ENCODE assay signal across 18 cellular contexts in genomic region chr16:88192601-88193000, GRCh38.
A peak's percentile ranks its signal among the peaks of the same experiment; 100 is the strongest.
DNase-seq lines count a peak whose midpoint lies in the region; ATAC-seq lines count a peak whose summit lies in the region.
"Had no signal": no experiment of that assay in that cellular context is flagged by ENCODE, and none has a peak within 500 bp of the region (broad histone marks: within the 10 kb centered on the region; RNA-seq: fewer than 3 reads in every experiment).

No MANE protein-coding gene starts in this region.

- ATAC-seq in stimulated activated naive CD8-positive, alpha-beta T cell treated with anti-CD3 and anti-CD28 coated beads, Interleukin-15, amount 100 ng/mL, for 72 hours, result peak; percentile 30
- no peak for ATAC-seq in GM21723 (IDR thresholded peaks at IDR 0.05; ENCODE audit: unreplicated experiment)
- ATAC-seq: PC-3 had no signal

- DNase-seq in T-helper 1 cell (no peak), immature natural killer cell (peak in 2 of 3 donors; percentile 28 to 32), NCI-H2029 (lab: John Stamatoyannopoulos, UW) (no peak), DMS79 treated with DMSO at 0.1 percent for 48 hours (lab: John Stamatoyannopoulos, UW) (no peak)
- DNase-seq in activated T-helper 1 cell treated with anti-CD3 and anti-CD28 coated beads, Interleukin-12 subunit alpha, Interleukin-12 subunit beta, Interleukin-2, Interleukin-4 antibody, amounts not matched to agents 30 ng/mL and 10 ng/mL and 1 ng/mL, durations not matched to agents 14 hours and 24 hours and 36 hours (ENCODE audit: low spot score), result no peak
- DNase-seq in stimulated activated naive CD8-positive, alpha-beta T cell treated with anti-CD3 and anti-CD28 coated beads, Interleukin-15, amount 100 ng/mL, for 72 hours, result no peak
- DNase-seq: CD4-positive, alpha-beta memory T cell; DMS79; HCEC 1CT; KBM-7; MV-4-11; NCI-H1417; NCI-H187 treated with DMSO at 0.1 percent for 48 hours; NCI-H446; NCI-H82; PC-3 had no signal

- intact Hi-C loops in activated T-helper 1 cell treated with anti-CD3 and anti-CD28 coated beads, Interleukin-12 subunit alpha, Interleukin-12 subunit beta, Interleukin-2, Interleukin-4 antibody, amounts not matched to agents 30 ng/mL and 10 ng/mL and 1 ng/mL, durations not matched to agents 14 hours and 24 hours and 36 hours (cut with micrococcal nuclease), result loop anchor here (10.0 kb wide), 1 partner anchor 242 kb away; no protein-coding TSS in a partner anchor

- peaks cover 19% of the 10 kb centered on the region for H3K9me3 Mint-ChIP-seq in T-helper 1 cell treated with Interleukin-12 subunit alpha and Interleukin-12 subunit beta and Interleukin-4 antibody, amounts not matched to agents 30 μg/mL and 1 μg/mL, for 36 hours
- peaks cover 14% of the 10 kb centered on the region for H3K9me3 Mint-ChIP-seq in activated T-helper 1 cell treated with anti-CD3 and anti-CD28 coated beads, Interleukin-12 subunit alpha, Interleukin-12 subunit beta, Interleukin-2, Interleukin-4 antibody, amounts not matched to agents 30 ng/mL and 10 ng/mL and 1 ng/mL, durations not matched to agents 14 hours and 24 hours and 36 hours
- H3K9me3 Mint-ChIP-seq in immature natural killer cell, result peaks cover 0 to 6% (median 0%) of the 10 kb centered on the region in 6 donors
- peaks cover 6 to 8% of the 10 kb centered on the region in 2 donors for H3K9me3 Mint-ChIP-seq in stimulated activated naive CD8-positive, alpha-beta T cell treated with anti-CD3 and anti-CD28 coated beads, Interleukin-15, amount 100 ng/mL, for 72 hours

- peaks cover 3% of the 10 kb centered on the region for H3K36me3 Mint-ChIP-seq in T-helper 1 cell treated with Interleukin-12 subunit alpha and Interleukin-12 subunit beta and Interleukin-4 antibody, amounts not matched to agents 30 μg/mL and 1 μg/mL, for 36 hours (ENCODE audit: low read depth)
- H3K36me3 Mint-ChIP-seq in activated T-helper 1 cell treated with anti-CD3 and anti-CD28 coated beads, Interleukin-12 subunit alpha, Interleukin-12 subunit beta, Interleukin-2, Interleukin-4 antibody, amounts not matched to agents 30 ng/mL and 10 ng/mL and 1 ng/mL, durations not matched to agents 14 hours and 24 hours and 36 hours (ENCODE audit: low read depth), result no peaks in the 10 kb centered on the region
- H3K36me3 Mint-ChIP-seq in immature natural killer cell, result peaks cover 0 to 4% (median 0%) of the 10 kb centered on the region in 3 donors

- H3K4me1 Mint-ChIP-seq in T-helper 1 cell treated with Interleukin-12 subunit alpha and Interleukin-12 subunit beta and Interleukin-4 antibody, amounts not matched to agents 30 μg/mL and 1 μg/mL, for 36 hours (ENCODE audit: low read depth), result no peaks in the 10 kb centered on the region
- H3K4me1 Mint-ChIP-seq in activated T-helper 1 cell treated with anti-CD3 and anti-CD28 coated beads, Interleukin-12 subunit alpha, Interleukin-12 subunit beta, Interleukin-2, Interleukin-4 antibody, amounts not matched to agents 30 ng/mL and 10 ng/mL and 1 ng/mL, durations not matched to agents 14 hours and 24 hours and 36 hours (ENCODE audit: low read depth), result no peaks in the 10 kb centered on the region
- peaks cover 6 to 8% of the 10 kb centered on the region in 2 donors for H3K4me1 Mint-ChIP-seq in immature natural killer cell
- no peaks in the 10 kb centered on the region for H3K4me1 Mint-ChIP-seq in stimulated activated naive CD8-positive, alpha-beta T cell treated with anti-CD3 and anti-CD28 coated beads, Interleukin-15, amount 100 ng/mL, for 72 hours

- no peak overlapping the region for H3K4me3 Mint-ChIP-seq in T-helper 1 cell treated with Interleukin-12 subunit alpha and Interleukin-12 subunit beta and Interleukin-4 antibody, amounts not matched to agents 30 μg/mL and 1 μg/mL, for 36 hours
- no peak overlapping the region for H3K4me3 Mint-ChIP-seq in activated T-helper 1 cell treated with anti-CD3 and anti-CD28 coated beads, Interleukin-12 subunit alpha, Interleukin-12 subunit beta, Interleukin-2, Interleukin-4 antibody, amounts not matched to agents 30 ng/mL and 10 ng/mL and 1 ng/mL, durations not matched to agents 14 hours and 24 hours and 36 hours
- H3K4me3 Mint-ChIP-seq in immature natural killer cell, result peak overlapping the region in 2 of 5 donors; percentile 8 to 12
- no peak overlapping the region for H3K4me3 Mint-ChIP-seq in stimulated activated naive CD8-positive, alpha-beta T cell treated with anti-CD3 and anti-CD28 coated beads, Interleukin-15, amount 100 ng/mL, for 72 hours
- H3K4me3 Mint-ChIP-seq: CD4-positive, alpha-beta memory T cell had no signal

- H3K27me3 Mint-ChIP-seq in T-helper 1 cell treated with Interleukin-12 subunit alpha and Interleukin-12 subunit beta and Interleukin-4 antibody, amounts not matched to agents 30 μg/mL and 1 μg/mL, for 36 hours (ENCODE audit: low read depth), result peaks cover 4% of the 10 kb centered on the region
- H3K27me3 Mint-ChIP-seq in activated T-helper 1 cell treated with anti-CD3 and anti-CD28 coated beads, Interleukin-12 subunit alpha, Interleukin-12 subunit beta, Interleukin-2, Interleukin-4 antibody, amounts not matched to agents 30 ng/mL and 10 ng/mL and 1 ng/mL, durations not matched to agents 14 hours and 24 hours and 36 hours (ENCODE audit: insufficient read depth), result no peaks in the 10 kb centered on the region
- peaks cover 5 to 15% (median 5%) of the 10 kb centered on the region in 3 donors for H3K27me3 Mint-ChIP-seq in immature natural killer cell (ENCODE audit: low read depth in 3 of 3)
- H3K27me3 Mint-ChIP-seq in stimulated activated naive CD8-positive, alpha-beta T cell treated with anti-CD3 and anti-CD28 coated beads, Interleukin-15, amount 100 ng/mL, for 72 hours, result peaks cover 8% of the 10 kb centered on the region

- H3K27ac Mint-ChIP-seq in T-helper 1 cell treated with Interleukin-12 subunit alpha and Interleukin-12 subunit beta and Interleukin-4 antibody, amounts not matched to agents 30 μg/mL and 1 μg/mL, for 36 hours, result peak overlapping the region; percentile 11
- H3K27ac Mint-ChIP-seq in activated T-helper 1 cell treated with anti-CD3 and anti-CD28 coated beads, Interleukin-12 subunit alpha, Interleukin-12 subunit beta, Interleukin-2, Interleukin-4 antibody, amounts not matched to agents 30 ng/mL and 10 ng/mL and 1 ng/mL, durations not matched to agents 14 hours and 24 hours and 36 hours, result peak overlapping the region; percentile 3
- H3K27ac Mint-ChIP-seq in immature natural killer cell, result peak overlapping the region; percentile 41 to 94 (median 78)
- H3K27ac Mint-ChIP-seq in stimulated activated naive CD8-positive, alpha-beta T cell treated with anti-CD3 and anti-CD28 coated beads, Interleukin-15, amount 100 ng/mL, for 72 hours, result peak overlapping the region in 1 of 2 donors; percentile 0
- H3K27ac Mint-ChIP-seq: CD4-positive, alpha-beta memory T cell had no signal

Comparison
In these comparisons a context has a peak if more than half of its experiments do, and no peak if none do; other contexts are left out.
1. DNase-seq: peak in immature natural killer cell (2 of 3); none in T-helper 1 cell (0 of 5), activated T-helper 1 cell treated with anti-CD3 and anti-CD28 coated beads, Interleukin-12 subunit alpha, Interleukin-12 subunit beta, Interleukin-2, Interleukin-4 antibody, amounts not matched to agents 30 ng/mL and 10 ng/mL and 1 ng/mL, durations not matched to agents 14 hours and 24 hours and 36 hours (single experiment), stimulated activated naive CD8-positive, alpha-beta T cell treated with anti-CD3 and anti-CD28 coated beads, Interleukin-15, amount 100 ng/mL, for 72 hours (0 of 2), NCI-H2029 (single experiment) and DMS79 treated with DMSO at 0.1 percent for 48 hours (single experiment).